In genomic region chr17:8649157-8650118, GRCh38 we compare ENCODE assay signal across 16 cellular contexts. TPM values are rescaled to one million over a fixed set of nuclear protein-coding genes. Genes with fewer than 3 reads are reported as not detected.
DNase-seq lines count a peak whose midpoint lies in the region; ATAC-seq lines count a peak whose summit lies in the region.
"Had no signal": no experiment of that assay in that cellular context is flagged by ENCODE, and none has a peak within 500 bp of the region (broad histone marks: within the 10 kb centered on the region; RNA-seq: fewer than 3 reads in every experiment).

No MANE protein-coding gene starts in this region.

- ATAC-seq in esophagus mucosa (no peak), HG03159 (IDR thresholded peaks at IDR 0.05; ENCODE audit: unreplicated experiment) (no peak), GM21717 (IDR thresholded peaks at IDR 0.05; ENCODE audit: unreplicated experiment) (no peak)
- ATAC-seq: left lobe of liver, Panc1, T-helper 17 cell had no signal

- peak; percentile 41 for DNase-seq in Daoy (ENCODE audit: low read depth)
- peak; percentile 61 for DNase-seq in NCI-H226
- peak; percentile 89 for DNase-seq in fibroblast of peridontal ligament (ENCODE audit: extremely low read depth)
- DNase-seq in skeletal muscle cell (ENCODE audit: low read depth), result peak; percentile 80
- no peak for DNase-seq in NCI-H1694 treated with DMSO at 0.1 percent for 48 hours (lab: John Stamatoyannopoulos, UW)
- DNase-seq: activated CD4-positive, alpha-beta T cell treated with anti-CD3 and anti-CD28 coated beads, Interleukin-2, amount 50 U/mL, for 48 hours; activated gamma-delta T cell treated with Interleukin-2 at 50 U/mL for 16 hours; cortex of kidney; NCI-H1048; NCI-H446 treated with DMSO at 0.1 percent for 48 hours; T-helper 17 cell had no signal

- no peak overlapping the region for H3K4me3 ChIP-seq in skeletal muscle cell (ENCODE audit: low read depth, low read length)

RNA-seq across cellular contexts. Expression of gene MYH10, which starts 18.9 kb away (rescaled TPM):
- total RNA-seq in Daoy (2014; rRNA removed; shearing (Covaris generic)), result 28.4 and 32.9 TPM in 2 replicates
- total RNA-seq in esophagus mucosa, result 24.6 TPM
